8 cellular contexts compared by ENCODE assay signal in genomic region chr12:107917912-107918800, GRCh38.
A peak's percentile ranks its signal among the peaks of the same experiment; 100 is the strongest.
DNase-seq lines count a peak whose midpoint lies in the region; ATAC-seq and TF ChIP-seq lines count a peak whose summit lies in the region.

No MANE protein-coding gene starts in this region.

- no peaks in the 10 kb centered on the region for H3K4me1 ChIP-seq in colonic mucosa

- no peak overlapping the region for H3K27ac ChIP-seq in colonic mucosa

- no peaks in the 10 kb centered on the region for H3K27me3 ChIP-seq in colonic mucosa

- H3K9ac ChIP-seq in colonic mucosa (ENCODE audit: low read depth in 2 of 2, low read length in 2 of 2): no peak overlapping the region

- H3K36me3 Mint-ChIP-seq in nephron progenitor cell (ENCODE audit: low read depth): no peaks in the 10 kb centered on the region
- H3K36me3 Mint-ChIP-seq in activated CD4-positive, alpha-beta T cell treated with anti-CD3 and anti-CD28 coated beads, Interleukin-2, amount 10 ng/mL, durations not matched to agents 24 days and 14 days (ENCODE audit: low read depth): no peaks in the 10 kb centered on the region

- no peak overlapping the region for H3K4me3 ChIP-seq in GM12865 (ENCODE audit: low read depth, low read length)
- H3K4me3 ChIP-seq in colonic mucosa: no peak overlapping the region

- intact Hi-C loops in colonic mucosa (cut with DNase I): loop anchor here (5.0 kb wide), 1 partner anchor 594 kb away; no protein-coding TSS in a partner anchor
- intact Hi-C loops in activated CD4-positive, alpha-beta T cell treated with anti-CD3 and anti-CD28 coated beads, Interleukin-2, amount 10 ng/mL, durations not matched to agents 24 days and 14 days (cut with micrococcal nuclease): loop anchor here (2.0 kb wide), 1 partner anchor 595 kb away; no protein-coding TSS in a partner anchor

- H3K4me3 Mint-ChIP-seq in nephron progenitor cell: no peak overlapping the region
- H3K4me3 Mint-ChIP-seq in activated CD4-positive, alpha-beta T cell treated with anti-CD3 and anti-CD28 coated beads, Interleukin-2, amount 10 ng/mL, durations not matched to agents 24 days and 14 days: no peak overlapping the region

- no peaks in the 10 kb centered on the region for H3K9me3 ChIP-seq in colonic mucosa

- H3K9me3 Mint-ChIP-seq in nephron progenitor cell: no peaks in the 10 kb centered on the region
- no peaks in the 10 kb centered on the region for H3K9me3 Mint-ChIP-seq in activated CD4-positive, alpha-beta T cell treated with anti-CD3 and anti-CD28 coated beads, Interleukin-2, amount 10 ng/mL, durations not matched to agents 24 days and 14 days

- no peak overlapping the region for H3K27ac Mint-ChIP-seq in nephron progenitor cell
- H3K27ac Mint-ChIP-seq in activated CD4-positive, alpha-beta T cell treated with anti-CD3 and anti-CD28 coated beads, Interleukin-2, amount 10 ng/mL, durations not matched to agents 24 days and 14 days: no peak overlapping the region

- no peaks in the 10 kb centered on the region for H3K36me3 ChIP-seq in colonic mucosa

- H3K27me3 Mint-ChIP-seq in nephron progenitor cell (ENCODE audit: low read depth, poor library complexity): peaks cover 72% of the 10 kb centered on the region
- H3K27me3 Mint-ChIP-seq in activated CD4-positive, alpha-beta T cell treated with anti-CD3 and anti-CD28 coated beads, Interleukin-2, amount 10 ng/mL, durations not matched to agents 24 days and 14 days: peaks cover 19% of the 10 kb centered on the region

- ATAC-seq in GM18519 (IDR thresholded peaks at IDR 0.05; ENCODE audit: low FRiP score, unreplicated experiment) (no peak), HG03432 (IDR thresholded peaks at IDR 0.05; ENCODE audit: unreplicated experiment) (no peak)

- DNase-seq in 8988T (peak; percentile 22), GM12865 (ENCODE audit: low read depth) (peak; percentile 51), NCI-H345 treated with DMSO at 0.1 percent for 48 hours (lab: John Stamatoyannopoulos, UW; ENCODE audit: unreplicated experiment) (peak; percentile 33), colonic mucosa (no peak), nephron progenitor cell (peak; percentile 18)
- no peak for DNase-seq in activated CD4-positive, alpha-beta T cell treated with anti-CD3 and anti-CD28 coated beads, Interleukin-2, amount 10 ng/mL, durations not matched to agents 24 days and 14 days

- no peaks in the 10 kb centered on the region for H3K4me1 Mint-ChIP-seq in nephron progenitor cell
- H3K4me1 Mint-ChIP-seq in activated CD4-positive, alpha-beta T cell treated with anti-CD3 and anti-CD28 coated beads, Interleukin-2, amount 10 ng/mL, durations not matched to agents 24 days and 14 days: no peaks in the 10 kb centered on the region

- TF ChIP-seq CTCF in GM12865 (IDR thresholded peaks at IDR 0.05; ENCODE audit: insufficient read depth, low read depth, low read length, missing control alignments): peak; percentile 88
- peak; percentile 24 for TF ChIP-seq CTCF in colonic mucosa (IDR thresholded peaks at IDR 0.05)
- peak; percentile 69 for TF ChIP-seq CTCF in nephron progenitor cell (IDR thresholded peaks at IDR 0.05)

Comparison
In these comparisons a context has a peak if more than half of its experiments do, and no peak if none do; other contexts are left out.
1. DNase-seq: peak in 8988T (single experiment), GM12865 (single experiment), NCI-H345 treated with DMSO at 0.1 percent for 48 hours (single experiment) and nephron progenitor cell (single experiment); none in colonic mucosa (single experiment) and activated CD4-positive, alpha-beta T cell treated with anti-CD3 and anti-CD28 coated beads, Interleukin-2, amount 10 ng/mL, durations not matched to agents 24 days and 14 days (single experiment).
2. CTCF ChIP-seq: peak in every context shown above with its lines; median percentile 88 in GM12865; 69 in nephron progenitor cell; 24 in colonic mucosa.